21 cellular contexts compared by ENCODE assay signal in the genomic region with DNA sequence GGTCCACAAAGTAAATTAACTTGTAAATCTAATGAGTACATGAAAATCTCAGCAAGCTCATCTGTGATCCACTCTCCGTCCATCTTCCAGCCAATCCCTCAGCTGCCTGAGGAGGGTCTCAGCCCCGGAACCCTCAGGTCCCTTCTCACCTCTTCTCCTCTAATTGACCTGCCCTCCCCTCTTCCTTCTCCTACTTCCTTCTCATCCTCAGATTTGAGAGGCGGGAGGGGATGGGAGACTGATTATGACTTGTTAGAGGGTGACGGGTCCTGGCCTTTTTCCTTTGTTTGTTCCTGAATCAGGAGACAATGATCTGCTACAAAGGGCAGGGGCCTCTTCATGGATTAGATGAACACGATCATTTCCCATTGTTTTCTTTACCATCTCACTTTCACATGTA.
"Had no signal": no experiment of that assay in that cellular context is flagged by ENCODE, and none has a peak within 500 bp of the region (broad histone marks: within the 10 kb centered on the region; RNA-seq: fewer than 3 reads in every experiment).

No MANE protein-coding gene starts in this region.

- H3K4me3 ChIP-seq: adrenal gland, PC-9 had no signal

- H3K27ac ChIP-seq: adrenal gland, KMS-11, PC-9 had no signal

- H3K9me3 ChIP-seq: adrenal gland had no signal

- H3K27me3 ChIP-seq: adrenal gland had no signal

- H3K36me3 ChIP-seq: adrenal gland had no signal

- H3K4me1 ChIP-seq: adrenal gland had no signal

- DNase-seq: activated CD4-positive, alpha-beta T cell treated with anti-CD3 and anti-CD28 coated beads for 4 hours; activated CD4-positive, alpha-beta T cell treated with anti-CD3 and anti-CD28 coated beads, Interleukin-2, amount 50 U/mL, for 4 hours; activated CD8-positive, alpha-beta memory T cell treated with anti-CD3 and anti-CD28 coated beads, Interleukin-2, amount 50 U/mL, for 48 hours; activated CD8-positive, alpha-beta T cell treated with anti-CD3 and anti-CD28 coated beads, Interleukin-2, amount 10 ng/mL, durations not matched to agents 7 days and 5 days; activated naive CD4-positive, alpha-beta T cell treated with anti-CD3 and anti-CD28 coated beads, Interleukin-2, amount 50 U/mL, for 16 hours; activated naive CD8-positive, alpha-beta T cell treated with anti-CD3 and anti-CD28 coated beads, Interleukin-2, amount 10 ng/mL, durations not matched to agents 7 days and 5 days; activated T-cell treated with anti-CD3 and anti-CD28 coated beads, Interleukin-2, amount 50 U/mL, for 1 hour; adrenal gland; anterior cingulate cortex; cerebellar nuclear complex; MV-4-11; NCI-H1105 treated with DMSO at 0.1 percent for 48 hours; NCI-H1694; NCI-H2029 treated with DMSO at 0.1 percent for 48 hours; NCI-H2171; NCI-H2227 treated with DMSO at 0.1 percent for 48 hours; NCI-H446 treated with DMSO at 0.1 percent for 48 hours; NCI-H524 treated with DMSO at 0.1 percent for 48 hours; PC-9; SHP77 treated with DMSO at 0.1 percent for 48 hours had no signal
